Comparison of ENCODE assay signal across 27 cellular contexts in genomic region chr7:14974688-14975087, GRCh38.
"Had no signal": no experiment of that assay in that cellular context is flagged by ENCODE, and none has a peak within 500 bp of the region (broad histone marks: within the 10 kb centered on the region; RNA-seq: fewer than 3 reads in every experiment).

No MANE protein-coding gene starts in this region.

- H3K79me2 ChIP-seq: parathyroid adenoma had no signal

- H3K9me3 ChIP-seq: ovary, psoas muscle, right lobe of liver, sigmoid colon, stomach, thoracic aorta, thyroid gland, tibial nerve, upper lobe of left lung, vagina had no signal

- H3K4me2 ChIP-seq: neural progenitor cell had no signal

- H3K4me1 ChIP-seq: neural progenitor cell, parathyroid adenoma, right lobe of liver, sigmoid colon, stomach, thyroid gland, tibial nerve, upper lobe of left lung, vagina had no signal

- H3K27me3 ChIP-seq: neural progenitor cell, ovary, right lobe of liver, sigmoid colon, stomach, thyroid gland, tibial nerve, upper lobe of left lung, vagina had no signal

- H3K9ac ChIP-seq: neural progenitor cell, parathyroid adenoma had no signal

- DNase-seq: naive thymus-derived CD8-positive, alpha-beta T cell; nephron progenitor cell; occipital lobe; ovary; posterior cingulate gyrus; psoas muscle; right cardiac atrium; right lobe of liver; sigmoid colon; small intestine; stimulated activated CD4-positive, alpha-beta T cell treated with anti-CD3 and anti-CD28 coated beads, Interleukin-15, amount 100 ng/mL, for 24 hours; stimulated activated CD4-positive, alpha-beta T cell treated with anti-CD3 and anti-CD28 coated beads, Interleukin-2, amount 100 ng/mL, for 24 hours; stimulated activated CD4-positive, alpha-beta T cell treated with anti-CD3 and anti-CD28 coated beads, Interleukin-2, amount 100 ng/mL, for 48 hours; stimulated activated CD4-positive, alpha-beta T cell treated with anti-CD3 and anti-CD28 coated beads, Interleukin-4, amount 100 ng/mL, for 24 hours; stimulated activated naive B cell treated with anti-CD40 and anti-IgM and Interleukin-4, amounts not matched to agents 10 μg/mL and 1 μg/mL and 100 μg/mL, for 72 hours; stimulated activated naive CD4-positive, alpha-beta T cell treated with Interleukin-2 at 50 U/mL for 16 hours; stomach; thyroid gland; trophoblast cell; upper lobe of left lung had no signal

- H3K4me3 ChIP-seq: neural progenitor cell, ovary, psoas muscle, right lobe of liver, sigmoid colon, stomach, thoracic aorta, thyroid gland, tibial nerve, upper lobe of left lung, vagina had no signal

- ATAC-seq: naive thymus-derived CD8-positive, alpha-beta T cell; natural killer cell treated with Interleukin-12 subunit alpha and Interleukin-12 subunit beta and Interleukin-15 and Interleukin-18, amount 100 ng/mL, for 72 hours; psoas muscle; right cardiac atrium; stimulated activated effector memory CD8-positive, alpha-beta T cell treated with anti-CD3 and anti-CD28 coated beads, Interleukin-12 subunit alpha, Interleukin-12 subunit beta, amount 100 ng/mL, for 72 hours; stimulated activated naive B cell treated with anti-CD40 and anti-IgM and Interleukin-4, amounts not matched to agents 10 μg/mL and 1 μg/mL and 100 μg/mL, for 72 hours had no signal

- H3K36me3 ChIP-seq: neural progenitor cell, right lobe of liver, sigmoid colon, stomach, thoracic aorta, thyroid gland, tibial nerve, upper lobe of left lung, vagina had no signal

- H3K27ac ChIP-seq: neural progenitor cell, ovary, parathyroid adenoma, psoas muscle, right lobe of liver, sigmoid colon, stomach, thoracic aorta, thyroid gland, tibial nerve, upper lobe of left lung, vagina had no signal

- H2AFZ ChIP-seq: neural progenitor cell, parathyroid adenoma had no signal
